ENCODE assay signal across 1 cellular context in the genomic region with DNA sequence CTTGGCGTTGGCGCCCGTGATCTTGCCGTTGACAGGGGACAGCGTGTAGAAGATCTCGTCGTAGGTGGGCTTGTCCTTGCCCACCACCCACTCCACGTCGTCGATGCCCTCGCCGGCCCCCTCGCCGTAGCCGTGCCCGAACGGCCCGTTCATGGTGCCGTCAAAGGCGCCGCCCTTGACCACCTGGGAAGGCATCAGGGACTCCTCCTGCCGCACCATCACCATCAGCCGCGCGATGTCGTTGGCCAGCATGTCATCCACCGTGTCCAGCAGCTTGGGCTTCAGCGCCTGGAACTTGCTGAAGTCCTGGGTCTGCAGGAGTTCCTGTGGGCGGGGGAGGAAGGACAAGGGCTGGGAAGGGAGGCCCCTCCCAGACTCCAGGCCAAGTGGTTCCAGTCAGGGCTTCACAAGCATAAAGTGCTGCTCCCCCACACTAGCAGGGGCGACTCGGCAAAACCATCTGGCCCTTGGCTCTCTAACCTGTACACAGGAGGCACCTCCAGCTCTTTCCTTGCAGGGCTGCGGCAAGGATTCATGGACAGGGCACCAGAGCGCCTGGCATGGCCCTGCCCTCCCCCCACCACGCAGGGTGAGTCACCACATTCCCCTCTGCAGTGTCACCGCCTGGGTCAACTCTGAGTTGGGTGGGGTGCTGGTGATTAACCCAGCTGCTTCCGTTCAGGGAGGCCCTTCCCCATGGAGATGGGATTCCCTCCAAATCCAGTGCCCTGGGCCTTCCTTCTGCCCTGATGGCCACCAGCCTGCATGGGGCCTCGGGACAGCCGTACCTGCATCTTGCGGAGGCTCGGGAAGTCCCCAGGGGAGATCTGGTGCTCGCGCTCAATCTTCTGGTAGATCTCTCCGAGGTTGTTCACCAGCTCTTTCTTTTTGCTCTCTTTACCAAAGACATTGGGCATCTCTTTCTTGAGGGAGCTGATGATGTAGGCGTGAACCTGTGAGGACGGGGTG.
TF ChIP-seq lines count a peak whose summit lies in the region.

No MANE protein-coding gene starts in this region.

TF ChIP-seq in IMR-90, 13 proteins besides CTCF, POLR2A, EP300 and RAD21:
- TF ChIP-seq MXI1 (IDR thresholded peaks at IDR 0.05; ENCODE audit: borderline replicate concordance, low read depth, low read length) (no peak), FOS (IDR thresholded peaks at IDR 0.05; ENCODE audit: low read depth, low read length) (peak; percentile 100), MAFK (IDR thresholded peaks at IDR 0.05; ENCODE audit: low read depth, low read length) (no peak), NFE2L2 (IDR thresholded peaks at IDR 0.05; ENCODE audit: low read depth, low read length) (peak; percentile 57), CHD1 (IDR thresholded peaks at IDR 0.05; ENCODE audit: low read depth, low read length) (no peak), RFX5 (IDR thresholded peaks at IDR 0.05; ENCODE audit: low read depth, low read length) (no peak), MAZ (IDR thresholded peaks at IDR 0.05; ENCODE audit: borderline replicate concordance, low read depth, low read length) (peak; percentile 85), BHLHE40 (IDR thresholded peaks at IDR 0.05; ENCODE audit: low read depth, low read length) (peak; percentile 73), RCOR1 (IDR thresholded peaks at IDR 0.05; ENCODE audit: insufficient replicate concordance, low read length) (peak; percentile 84), CEBPB (IDR thresholded peaks at IDR 0.05; ENCODE audit: low read depth, low read length) (no peak), SMC3 (IDR thresholded peaks at IDR 0.05; ENCODE audit: low read depth, low read length) (0 out of 2 replicates have a peak, but pooled peaks have one; percentile 18)
- TF ChIP-seq, protein P1, sequence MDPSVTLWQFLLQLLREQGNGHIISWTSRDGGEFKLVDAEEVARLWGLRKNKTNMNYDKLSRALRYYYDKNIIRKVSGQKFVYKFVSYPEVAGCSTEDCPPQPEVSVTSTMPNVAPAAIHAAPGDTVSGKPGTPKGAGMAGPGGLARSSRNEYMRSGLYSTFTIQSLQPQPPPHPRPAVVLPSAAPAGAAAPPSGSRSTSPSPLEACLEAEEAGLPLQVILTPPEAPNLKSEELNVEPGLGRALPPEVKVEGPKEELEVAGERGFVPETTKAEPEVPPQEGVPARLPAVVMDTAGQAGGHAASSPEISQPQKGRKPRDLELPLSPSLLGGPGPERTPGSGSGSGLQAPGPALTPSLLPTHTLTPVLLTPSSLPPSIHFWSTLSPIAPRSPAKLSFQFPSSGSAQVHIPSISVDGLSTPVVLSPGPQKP (IDR thresholded peaks at IDR 0.05; ENCODE audit: borderline replicate concordance, low read depth, low read length), result no peak
- TF ChIP-seq, protein P2, sequence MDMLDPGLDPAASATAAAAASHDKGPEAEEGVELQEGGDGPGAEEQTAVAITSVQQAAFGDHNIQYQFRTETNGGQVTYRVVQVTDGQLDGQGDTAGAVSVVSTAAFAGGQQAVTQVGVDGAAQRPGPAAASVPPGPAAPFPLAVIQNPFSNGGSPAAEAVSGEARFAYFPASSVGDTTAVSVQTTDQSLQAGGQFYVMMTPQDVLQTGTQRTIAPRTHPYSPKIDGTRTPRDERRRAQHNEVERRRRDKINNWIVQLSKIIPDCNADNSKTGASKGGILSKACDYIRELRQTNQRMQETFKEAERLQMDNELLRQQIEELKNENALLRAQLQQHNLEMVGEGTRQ (IDR thresholded peaks at IDR 0.05; ENCODE audit: low read depth, low read length), result no peak
